1 cellular context compared by ENCODE assay signal in the genomic region with DNA sequence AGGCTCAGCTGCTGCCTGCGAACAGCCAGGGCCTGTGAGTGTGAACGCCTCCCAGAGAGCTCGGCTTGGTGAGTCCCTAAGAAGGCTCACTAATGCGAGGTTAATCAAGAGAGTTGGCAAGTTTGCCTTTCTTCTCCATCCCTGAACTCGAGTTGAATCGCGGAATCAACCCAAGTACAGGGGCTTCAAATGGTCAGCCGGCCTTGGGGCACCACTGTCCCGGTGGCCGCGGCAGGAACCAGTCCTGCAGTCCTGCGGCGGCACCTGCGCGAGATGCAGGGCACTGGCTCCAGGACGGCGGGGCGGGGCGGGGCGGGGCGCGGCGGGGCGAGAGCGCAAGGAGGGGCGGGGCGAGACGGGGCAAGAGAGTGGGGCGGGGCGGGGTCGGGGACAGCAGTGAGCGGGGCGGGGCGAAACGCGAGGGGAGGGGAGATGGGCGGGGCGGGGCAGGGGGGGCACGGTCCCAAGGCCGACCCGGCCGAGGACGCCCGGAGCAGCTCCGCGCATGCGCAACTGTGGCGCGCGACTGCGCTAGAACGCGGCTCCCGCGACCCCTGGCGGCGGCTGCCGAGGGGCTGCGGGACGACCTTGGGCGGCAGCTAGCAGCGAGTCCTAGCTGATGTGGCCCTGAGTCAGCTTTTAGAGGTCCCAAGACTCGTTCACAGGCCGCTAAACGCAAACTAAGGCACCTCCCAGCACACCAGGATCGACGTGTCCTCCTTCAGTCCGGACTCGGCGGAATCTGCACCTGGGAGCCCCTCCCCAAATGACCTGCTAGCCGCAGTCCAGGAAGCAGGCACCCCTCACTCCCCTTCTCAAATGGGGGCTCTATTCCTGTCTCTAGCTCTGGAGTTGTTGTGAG.
A peak's percentile ranks its signal among the peaks of the same experiment; 100 is the strongest.
TF ChIP-seq lines count a peak whose summit lies in the region.

No MANE protein-coding gene starts in this region.

TF ChIP-seq in GM12878, 131 proteins besides CTCF, POLR2A, EP300 and RAD21 (continued from another document and continues in another):
- peak; percentile 57; the same call in 1 of the 2 replicates for TF ChIP-seq NR2F1 (conservative IDR thresholded peaks at IDR 0.05)
- TF ChIP-seq ZNF24 (IDR thresholded peaks at IDR 0.05), result no peak
- TF ChIP-seq DPF2 (IDR thresholded peaks at IDR 0.05), result 0 out of 2 replicates have a peak, but pooled peaks have one; percentile 62
- TF ChIP-seq ZNF217 (IDR thresholded peaks at IDR 0.05), result no peak
- no peak for TF ChIP-seq TCF7 (IDR thresholded peaks at IDR 0.05; ENCODE audit: borderline replicate concordance)
- peak; percentile 58; the same call in 1 of the 2 replicates for TF ChIP-seq YY1 (IDR thresholded peaks at IDR 0.05; ENCODE audit: low read depth, low read length)
- no peak for TF ChIP-seq SIN3A (IDR thresholded peaks at IDR 0.05; ENCODE audit: low read depth, low read length)
- TF ChIP-seq RBBP5 (conservative IDR thresholded peaks at IDR 0.05), result no peak
- no peak for TF ChIP-seq KAT2A (conservative IDR thresholded peaks at IDR 0.05; ENCODE audit: control insufficient read depth, low read depth, low read length)
- no peak for TF ChIP-seq RCOR1 (conservative IDR thresholded peaks at IDR 0.05; ENCODE audit: low read depth, low read length)
- TF ChIP-seq GABPA (IDR thresholded peaks at IDR 0.05; ENCODE audit: low read depth), result no peak
- TF ChIP-seq ATF3 (IDR thresholded peaks at IDR 0.05; ENCODE audit: borderline replicate concordance, extremely low read depth, low read depth, low read length), result no peak
- no peak for TF ChIP-seq HDAC6 (IDR thresholded peaks at IDR 0.05; ENCODE audit: unreplicated experiment)
- TF ChIP-seq CEBPB (IDR thresholded peaks at IDR 0.05; ENCODE audit: borderline replicate concordance in 1 of 2, low read depth in 2 of 2, low read length in 2 of 2), result no peak
- TF ChIP-seq EGR1 (IDR thresholded peaks at IDR 0.05; ENCODE audit: borderline replicate concordance in 1 of 2, low read depth in 2 of 2, low read length in 2 of 2), result no peak
- no peak for TF ChIP-seq ATF2 (IDR thresholded peaks at IDR 0.05; ENCODE audit: low read length)
- no peak for TF ChIP-seq ESRRA (IDR thresholded peaks at IDR 0.05; ENCODE audit: low read length)
- TF ChIP-seq CBX3 (IDR thresholded peaks at IDR 0.05; ENCODE audit: borderline replicate concordance, low read depth), result no peak
- no peak for TF ChIP-seq JUND (IDR thresholded peaks at IDR 0.05; ENCODE audit: low read depth, low read length)
- TF ChIP-seq ASH2L (IDR thresholded peaks at IDR 0.05; ENCODE audit: borderline replicate concordance, low read depth), result no peak
- TF ChIP-seq SMC3 (IDR thresholded peaks at IDR 0.05; ENCODE audit: borderline replicate concordance, low read length), result peak; percentile 42; the same call in 1 of the 2 replicates
- TF ChIP-seq YBX1 (IDR thresholded peaks at IDR 0.05), result no peak
- no peak for TF ChIP-seq KDM1A (IDR thresholded peaks at IDR 0.05; ENCODE audit: borderline replicate concordance)
- TF ChIP-seq WRNIP1 (IDR thresholded peaks at IDR 0.05; ENCODE audit: borderline replicate concordance, low read depth, low read length), result no peak
- no peak for TF ChIP-seq MTA3 (IDR thresholded peaks at IDR 0.05; ENCODE audit: borderline replicate concordance, low read length)
- TF ChIP-seq, protein P1, sequence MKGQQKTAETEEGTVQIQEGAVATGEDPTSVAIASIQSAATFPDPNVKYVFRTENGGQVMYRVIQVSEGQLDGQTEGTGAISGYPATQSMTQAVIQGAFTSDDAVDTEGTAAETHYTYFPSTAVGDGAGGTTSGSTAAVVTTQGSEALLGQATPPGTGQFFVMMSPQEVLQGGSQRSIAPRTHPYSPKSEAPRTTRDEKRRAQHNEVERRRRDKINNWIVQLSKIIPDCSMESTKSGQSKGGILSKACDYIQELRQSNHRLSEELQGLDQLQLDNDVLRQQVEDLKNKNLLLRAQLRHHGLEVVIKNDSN (IDR thresholded peaks at IDR 0.05; ENCODE audit: borderline replicate concordance, extremely low read length, insufficient read depth, low read depth, low read length), result no peak
- no peak for TF ChIP-seq HDGF (IDR thresholded peaks at IDR 0.05)
- no peak for TF ChIP-seq TCF3 (IDR thresholded peaks at IDR 0.05; ENCODE audit: borderline replicate concordance, insufficient read depth, low read depth, low read length)
- peak; percentile 58; the same call in 1 of the 2 replicates for TF ChIP-seq LARP7 (IDR thresholded peaks at IDR 0.05)
- TF ChIP-seq, protein P2, sequence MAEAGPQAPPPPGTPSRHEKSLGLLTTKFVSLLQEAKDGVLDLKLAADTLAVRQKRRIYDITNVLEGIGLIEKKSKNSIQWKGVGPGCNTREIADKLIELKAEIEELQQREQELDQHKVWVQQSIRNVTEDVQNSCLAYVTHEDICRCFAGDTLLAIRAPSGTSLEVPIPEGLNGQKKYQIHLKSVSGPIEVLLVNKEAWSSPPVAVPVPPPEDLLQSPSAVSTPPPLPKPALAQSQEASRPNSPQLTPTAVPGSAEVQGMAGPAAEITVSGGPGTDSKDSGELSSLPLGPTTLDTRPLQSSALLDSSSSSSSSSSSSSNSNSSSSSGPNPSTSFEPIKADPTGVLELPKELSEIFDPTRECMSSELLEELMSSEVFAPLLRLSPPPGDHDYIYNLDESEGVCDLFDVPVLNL (IDR thresholded peaks at IDR 0.05; ENCODE audit: low read depth, low read length), result no peak
- no peak for TF ChIP-seq FOXK2 (IDR thresholded peaks at IDR 0.05)
- no peak for TF ChIP-seq SMAD1 (IDR thresholded peaks at IDR 0.05; ENCODE audit: low read depth, partially characterized antibody)
- TF ChIP-seq, protein P3, sequence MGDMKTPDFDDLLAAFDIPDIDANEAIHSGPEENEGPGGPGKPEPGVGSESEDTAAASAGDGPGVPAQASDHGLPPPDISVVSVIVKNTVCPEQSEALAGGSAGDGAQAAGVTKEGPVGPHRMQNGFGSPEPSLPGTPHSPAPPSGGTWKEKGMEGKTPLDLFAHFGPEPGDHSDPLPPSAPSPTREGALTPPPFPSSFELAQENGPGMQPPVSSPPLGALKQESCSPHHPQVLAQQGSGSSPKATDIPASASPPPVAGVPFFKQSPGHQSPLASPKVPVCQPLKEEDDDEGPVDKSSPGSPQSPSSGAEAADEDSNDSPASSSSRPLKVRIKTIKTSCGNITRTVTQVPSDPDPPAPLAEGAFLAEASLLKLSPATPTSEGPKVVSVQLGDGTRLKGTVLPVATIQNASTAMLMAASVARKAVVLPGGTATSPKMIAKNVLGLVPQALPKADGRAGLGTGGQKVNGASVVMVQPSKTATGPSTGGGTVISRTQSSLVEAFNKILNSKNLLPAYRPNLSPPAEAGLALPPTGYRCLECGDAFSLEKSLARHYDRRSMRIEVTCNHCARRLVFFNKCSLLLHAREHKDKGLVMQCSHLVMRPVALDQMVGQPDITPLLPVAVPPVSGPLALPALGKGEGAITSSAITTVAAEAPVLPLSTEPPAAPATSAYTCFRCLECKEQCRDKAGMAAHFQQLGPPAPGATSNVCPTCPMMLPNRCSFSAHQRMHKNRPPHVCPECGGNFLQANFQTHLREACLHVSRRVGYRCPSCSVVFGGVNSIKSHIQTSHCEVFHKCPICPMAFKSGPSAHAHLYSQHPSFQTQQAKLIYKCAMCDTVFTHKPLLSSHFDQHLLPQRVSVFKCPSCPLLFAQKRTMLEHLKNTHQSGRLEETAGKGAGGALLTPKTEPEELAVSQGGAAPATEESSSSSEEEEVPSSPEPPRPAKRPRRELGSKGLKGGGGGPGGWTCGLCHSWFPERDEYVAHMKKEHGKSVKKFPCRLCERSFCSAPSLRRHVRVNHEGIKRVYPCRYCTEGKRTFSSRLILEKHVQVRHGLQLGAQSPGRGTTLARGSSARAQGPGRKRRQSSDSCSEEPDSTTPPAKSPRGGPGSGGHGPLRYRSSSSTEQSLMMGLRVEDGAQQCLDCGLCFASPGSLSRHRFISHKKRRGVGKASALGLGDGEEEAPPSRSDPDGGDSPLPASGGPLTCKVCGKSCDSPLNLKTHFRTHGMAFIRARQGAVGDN (IDR thresholded peaks at IDR 0.05), result 0 out of 2 replicates have a peak, but pooled peaks have one; percentile 25
- peak; percentile 19; the same call in 1 of the 2 replicates for TF ChIP-seq ELK1 (IDR thresholded peaks at IDR 0.05; ENCODE audit: low read depth, low read length)
- TF ChIP-seq NFYA (IDR thresholded peaks at IDR 0.05; ENCODE audit: borderline replicate concordance, low read depth, low read length), result no peak
- TF ChIP-seq ZNF207 (IDR thresholded peaks at IDR 0.05; ENCODE audit: borderline replicate concordance), result no peak
- no peak for TF ChIP-seq ZBTB11 (CRISPR knock-in tag; IDR thresholded peaks at IDR 0.05)
- TF ChIP-seq, protein P4, sequence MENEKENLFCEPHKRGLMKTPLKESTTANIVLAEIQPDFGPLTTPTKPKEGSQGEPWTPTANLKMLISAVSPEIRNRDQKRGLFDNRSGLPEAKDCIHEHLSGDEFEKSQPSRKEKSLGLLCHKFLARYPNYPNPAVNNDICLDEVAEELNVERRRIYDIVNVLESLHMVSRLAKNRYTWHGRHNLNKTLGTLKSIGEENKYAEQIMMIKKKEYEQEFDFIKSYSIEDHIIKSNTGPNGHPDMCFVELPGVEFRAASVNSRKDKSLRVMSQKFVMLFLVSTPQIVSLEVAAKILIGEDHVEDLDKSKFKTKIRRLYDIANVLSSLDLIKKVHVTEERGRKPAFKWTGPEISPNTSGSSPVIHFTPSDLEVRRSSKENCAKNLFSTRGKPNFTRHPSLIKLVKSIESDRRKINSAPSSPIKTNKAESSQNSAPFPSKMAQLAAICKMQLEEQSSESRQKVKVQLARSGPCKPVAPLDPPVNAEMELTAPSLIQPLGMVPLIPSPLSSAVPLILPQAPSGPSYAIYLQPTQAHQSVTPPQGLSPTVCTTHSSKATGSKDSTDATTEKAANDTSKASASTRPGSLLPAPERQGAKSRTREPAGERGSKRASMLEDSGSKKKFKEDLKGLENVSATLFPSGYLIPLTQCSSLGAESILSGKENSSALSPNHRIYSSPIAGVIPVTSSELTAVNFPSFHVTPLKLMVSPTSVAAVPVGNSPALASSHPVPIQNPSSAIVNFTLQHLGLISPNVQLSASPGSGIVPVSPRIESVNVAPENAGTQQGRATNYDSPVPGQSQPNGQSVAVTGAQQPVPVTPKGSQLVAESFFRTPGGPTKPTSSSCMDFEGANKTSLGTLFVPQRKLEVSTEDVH (IDR thresholded peaks at IDR 0.05; ENCODE audit: low read depth, partially characterized antibody), result no peak
- TF ChIP-seq BMI1 (IDR thresholded peaks at IDR 0.05; ENCODE audit: borderline replicate concordance), result no peak
- TF ChIP-seq, protein P5, sequence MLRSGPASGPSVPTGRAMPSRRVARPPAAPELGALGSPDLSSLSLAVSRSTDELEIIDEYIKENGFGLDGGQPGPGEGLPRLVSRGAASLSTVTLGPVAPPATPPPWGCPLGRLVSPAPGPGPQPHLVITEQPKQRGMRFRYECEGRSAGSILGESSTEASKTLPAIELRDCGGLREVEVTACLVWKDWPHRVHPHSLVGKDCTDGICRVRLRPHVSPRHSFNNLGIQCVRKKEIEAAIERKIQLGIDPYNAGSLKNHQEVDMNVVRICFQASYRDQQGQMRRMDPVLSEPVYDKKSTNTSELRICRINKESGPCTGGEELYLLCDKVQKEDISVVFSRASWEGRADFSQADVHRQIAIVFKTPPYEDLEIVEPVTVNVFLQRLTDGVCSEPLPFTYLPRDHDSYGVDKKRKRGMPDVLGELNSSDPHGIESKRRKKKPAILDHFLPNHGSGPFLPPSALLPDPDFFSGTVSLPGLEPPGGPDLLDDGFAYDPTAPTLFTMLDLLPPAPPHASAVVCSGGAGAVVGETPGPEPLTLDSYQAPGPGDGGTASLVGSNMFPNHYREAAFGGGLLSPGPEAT (IDR thresholded peaks at IDR 0.05; ENCODE audit: low read depth), result no peak
